In the genomic region with DNA sequence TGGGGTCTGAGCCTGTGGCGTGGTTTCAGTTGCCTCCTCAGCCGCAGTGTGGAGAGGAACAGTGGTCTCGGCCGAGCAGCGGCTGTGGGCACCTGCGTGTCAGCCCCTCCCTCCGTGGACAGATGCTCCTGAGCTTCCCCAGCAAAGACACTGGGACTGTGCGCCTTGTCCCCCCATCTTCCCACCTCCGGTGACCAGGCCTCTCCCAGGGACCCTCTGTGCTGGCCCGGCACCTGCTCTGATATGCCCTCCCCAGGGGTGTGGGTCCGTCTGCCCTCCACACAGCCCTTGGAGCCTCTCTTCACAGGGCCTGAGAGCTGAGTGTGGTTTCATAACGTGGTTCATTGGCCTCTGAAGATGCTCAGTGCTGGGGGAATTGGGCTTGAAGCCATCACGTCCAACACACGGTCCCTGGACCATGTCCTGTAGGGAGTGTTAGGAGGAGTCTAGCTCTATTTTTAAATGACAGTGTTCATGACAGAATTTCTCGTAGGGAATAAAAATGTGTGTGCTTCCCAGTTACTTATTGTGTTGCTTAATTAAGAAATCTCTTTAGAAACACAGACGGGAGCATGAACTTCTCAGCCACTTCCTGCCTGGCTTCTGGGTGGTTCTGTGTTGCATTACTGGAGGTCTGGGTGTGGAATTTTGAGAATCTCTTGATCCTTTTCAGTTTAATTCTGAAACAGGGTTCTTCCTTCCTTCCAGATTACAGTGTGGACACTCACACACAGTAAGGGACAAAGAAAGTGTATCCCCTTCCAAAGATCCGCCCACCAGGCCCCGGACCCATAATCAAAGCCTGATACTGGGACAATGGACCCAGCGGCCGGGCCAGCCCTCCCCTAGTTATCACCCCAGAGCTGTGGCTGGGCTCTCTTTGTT, we compare ENCODE assay signal across 8 cellular contexts.
DNase-seq lines count a peak whose midpoint lies in the region; ATAC-seq and TF ChIP-seq lines count a peak whose summit lies in the region.

No MANE protein-coding gene starts in this region.

- H3K4me1 ChIP-seq in HUES6 (ENCODE audit: control insufficient read depth, insufficient read depth, low read length), result peaks cover 17% of the 10 kb centered on the region

- H3K9ac ChIP-seq in HUES6 (ENCODE audit: low read length), result peak overlapping the region; percentile 59

- CTCF ChIA-PET in HEK293T (lab: Yijun Ruan, JAX), result no interaction called here

- no peaks in the 10 kb centered on the region for H3K9me3 ChIP-seq in HUES6 (ENCODE audit: control insufficient read depth, insufficient read depth, low read depth, low read length)

- peak; percentile 7 to 54 for ATAC-seq in natural killer cell treated with Interleukin-12 subunit alpha and Interleukin-12 subunit beta and Interleukin-15 and Interleukin-18, amount 100 ng/mL, for 72 hours
- no peak for ATAC-seq in GM18858 (IDR thresholded peaks at IDR 0.05; ENCODE audit: unreplicated experiment)

- H3K36me3 ChIP-seq in HUES6 (ENCODE audit: control insufficient read depth, insufficient read depth, low read length), result no peaks in the 10 kb centered on the region

- H3K27me3 Mint-ChIP-seq in CD14-positive monocyte (ENCODE audit: low read depth in 3 of 3), result peaks cover 16 to 27% (median 19%) of the 10 kb centered on the region in 3 donors
- peaks cover 18% of the 10 kb centered on the region for H3K27me3 Mint-ChIP-seq in dendritic cell treated with granulocyte-macrophage colony-stimulating factor and Interleukin-4, amounts not matched to agents 40 ng/mL and 50 ng/mL, for 4 days
- peaks cover 0 to 6% of the 10 kb centered on the region in 2 donors for H3K27me3 Mint-ChIP-seq in natural killer cell treated with Interleukin-12 subunit alpha and Interleukin-12 subunit beta and Interleukin-15 and Interleukin-18, amount 100 ng/mL, for 72 hours

- peaks cover 9% of the 10 kb centered on the region; the same call in 1 of the 2 replicates for H3K27me3 ChIP-seq in HUES6 (ENCODE audit: control insufficient read depth, insufficient read depth, low read length)

- DNase-seq in CD14-positive monocyte (ENCODE audit: low spot score), result peak; percentile 41
- DNase-seq in natural killer cell treated with Interleukin-12 subunit alpha and Interleukin-12 subunit beta and Interleukin-15 and Interleukin-18, amount 100 ng/mL, for 72 hours (ENCODE audit: low spot score), result no peak
- no peak for DNase-seq in NCI-H69 (lab: John Stamatoyannopoulos, UW)
- no peak for DNase-seq in HEK293T (ENCODE audit: extremely low spot score)
- DNase-seq in NCI-H2029 (lab: John Stamatoyannopoulos, UW), result no peak

- peaks cover 12 to 14% of the 10 kb centered on the region in 2 donors for H3K36me3 Mint-ChIP-seq in CD14-positive monocyte
- H3K36me3 Mint-ChIP-seq in dendritic cell treated with granulocyte-macrophage colony-stimulating factor and Interleukin-4, amounts not matched to agents 40 ng/mL and 50 ng/mL, for 4 days (ENCODE audit: low read depth), result peaks cover 25% of the 10 kb centered on the region
- H3K36me3 Mint-ChIP-seq in natural killer cell treated with Interleukin-12 subunit alpha and Interleukin-12 subunit beta and Interleukin-15 and Interleukin-18, amount 100 ng/mL, for 72 hours, result no peaks in the 10 kb centered on the region

- H3K4me3 ChIP-seq in HUES6 (ENCODE audit: low read depth, low read length), result no peak overlapping the region

- peak overlapping the region in 6 of 7 donors; percentile 45 to 82 (median 58) for H3K27ac Mint-ChIP-seq in CD14-positive monocyte
- H3K27ac Mint-ChIP-seq in dendritic cell treated with granulocyte-macrophage colony-stimulating factor and Interleukin-4, amounts not matched to agents 40 ng/mL and 50 ng/mL, for 4 days, result peak overlapping the region; percentile 78
- H3K27ac Mint-ChIP-seq in natural killer cell treated with Interleukin-12 subunit alpha and Interleukin-12 subunit beta and Interleukin-15 and Interleukin-18, amount 100 ng/mL, for 72 hours, result peak overlapping the region in 1 of 2 donors; percentile 76

- intact Hi-C loops in CD14-positive monocyte (cut with micrococcal nuclease), result no loop called here
- intact Hi-C loops in dendritic cell treated with granulocyte-macrophage colony-stimulating factor and Interleukin-4, amounts not matched to agents 40 ng/mL and 50 ng/mL, for 4 days (cut with micrococcal nuclease), result loop anchor here (5.0 kb wide), 1 partner anchor 99 kb away; no protein-coding TSS in a partner anchor

- peaks cover 0 to 5% (median 1%) of the 10 kb centered on the region in 7 donors for H3K9me3 Mint-ChIP-seq in CD14-positive monocyte
- H3K9me3 Mint-ChIP-seq in dendritic cell treated with granulocyte-macrophage colony-stimulating factor and Interleukin-4, amounts not matched to agents 40 ng/mL and 50 ng/mL, for 4 days, result no peaks in the 10 kb centered on the region
- no peaks in the 10 kb centered on the region for H3K9me3 Mint-ChIP-seq in natural killer cell treated with Interleukin-12 subunit alpha and Interleukin-12 subunit beta and Interleukin-15 and Interleukin-18, amount 100 ng/mL, for 72 hours

- no peak for TF ChIP-seq CTCF in CD14-positive monocyte (IDR thresholded peaks at IDR 0.05)

- peak overlapping the region; percentile 80 to 92 for H3K4me3 Mint-ChIP-seq in CD14-positive monocyte
- peak overlapping the region; percentile 73 for H3K4me3 Mint-ChIP-seq in dendritic cell treated with granulocyte-macrophage colony-stimulating factor and Interleukin-4, amounts not matched to agents 40 ng/mL and 50 ng/mL, for 4 days
- peak overlapping the region; percentile 34 for H3K4me3 Mint-ChIP-seq in natural killer cell treated with Interleukin-12 subunit alpha and Interleukin-12 subunit beta and Interleukin-15 and Interleukin-18, amount 100 ng/mL, for 72 hours

- POLR2A ChIA-PET in HEK293T (lab: Yijun Ruan, JAX), result no interaction called here

- H3K4me1 Mint-ChIP-seq in CD14-positive monocyte, result peaks cover 48% of the 10 kb centered on the region
- H3K4me1 Mint-ChIP-seq in dendritic cell treated with granulocyte-macrophage colony-stimulating factor and Interleukin-4, amounts not matched to agents 40 ng/mL and 50 ng/mL, for 4 days (ENCODE audit: low read depth), result peaks cover 63% of the 10 kb centered on the region
- peaks cover 29 to 36% of the 10 kb centered on the region in 2 donors for H3K4me1 Mint-ChIP-seq in natural killer cell treated with Interleukin-12 subunit alpha and Interleukin-12 subunit beta and Interleukin-15 and Interleukin-18, amount 100 ng/mL, for 72 hours (ENCODE audit: low read depth in 2 of 2)

- peak overlapping the region; percentile 58; the same call in 1 of the 2 replicates for H3K27ac ChIP-seq in HUES6 (ENCODE audit: low read depth, low read length)

TF ChIP-seq in HEK293T, 16 proteins besides CTCF, POLR2A, EP300 and RAD21:
- TF ChIP-seq SP1 (IDR thresholded peaks at IDR 0.05) (no peak), SUZ12 (IDR thresholded peaks at IDR 0.05) (no peak), FOXM1 (IDR thresholded peaks at IDR 0.05; ENCODE audit: borderline replicate concordance) (no peak), FOXA1 (IDR thresholded peaks at IDR 0.05) (no peak)
- TF ChIP-seq, protein P1, sequence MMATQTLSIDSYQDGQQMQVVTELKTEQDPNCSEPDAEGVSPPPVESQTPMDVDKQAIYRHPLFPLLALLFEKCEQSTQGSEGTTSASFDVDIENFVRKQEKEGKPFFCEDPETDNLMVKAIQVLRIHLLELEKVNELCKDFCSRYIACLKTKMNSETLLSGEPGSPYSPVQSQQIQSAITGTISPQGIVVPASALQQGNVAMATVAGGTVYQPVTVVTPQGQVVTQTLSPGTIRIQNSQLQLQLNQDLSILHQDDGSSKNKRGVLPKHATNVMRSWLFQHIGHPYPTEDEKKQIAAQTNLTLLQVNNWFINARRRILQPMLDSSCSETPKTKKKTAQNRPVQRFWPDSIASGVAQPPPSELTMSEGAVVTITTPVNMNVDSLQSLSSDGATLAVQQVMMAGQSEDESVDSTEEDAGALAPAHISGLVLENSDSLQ (IDR thresholded peaks at IDR 0.05), result no peak

Comparison
In these comparisons a context has a peak if more than half of its experiments do, and no peak if none do; other contexts are left out.
1. H3K4me3 Mint-ChIP-seq: peak in every context shown above with its lines; median percentile 86 in CD14-positive monocyte; 73 in dendritic cell treated with granulocyte-macrophage colony-stimulating factor and Interleukin-4, amounts not matched to agents 40 ng/mL and 50 ng/mL, for 4 days; 34 in natural killer cell treated with Interleukin-12 subunit alpha and Interleukin-12 subunit beta and Interleukin-15 and Interleukin-18, amount 100 ng/mL, for 72 hours.